1 cellular context compared by ENCODE assay signal in the genomic region with DNA sequence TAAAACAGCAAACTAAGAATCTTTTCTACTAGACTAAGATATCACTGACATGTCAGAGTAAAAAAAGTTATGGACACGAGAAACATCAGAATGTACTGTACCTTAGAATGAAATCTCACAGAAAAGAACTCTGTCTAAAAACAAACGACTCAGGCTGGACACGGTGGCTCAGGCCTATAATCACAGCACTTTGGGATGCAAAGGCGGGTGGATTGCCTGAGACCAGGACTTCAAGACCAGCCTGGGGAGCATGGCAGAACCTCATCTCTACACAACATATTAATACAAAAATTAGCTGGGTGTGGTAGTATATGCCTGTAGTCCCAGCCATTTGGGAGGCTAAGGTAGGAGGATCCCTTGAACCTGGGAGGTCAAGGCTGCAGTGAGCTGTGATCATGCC.
TF ChIP-seq lines count a peak whose summit lies in the region.

No MANE protein-coding gene starts in this region.

TF ChIP-seq in endothelial cell of umbilical vein, 7 proteins besides CTCF, POLR2A, EP300 and RAD21:
- TF ChIP-seq, protein P1, sequence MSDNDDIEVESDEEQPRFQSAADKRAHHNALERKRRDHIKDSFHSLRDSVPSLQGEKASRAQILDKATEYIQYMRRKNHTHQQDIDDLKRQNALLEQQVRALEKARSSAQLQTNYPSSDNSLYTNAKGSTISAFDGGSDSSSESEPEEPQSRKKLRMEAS (IDR thresholded peaks at IDR 0.05; ENCODE audit: insufficient read depth, insufficient read length): no peak
- TF ChIP-seq POLR2AphosphoS5 (IDR thresholded peaks at IDR 0.05; ENCODE audit: insufficient read depth, low read depth, low read length): no peak
- no peak for TF ChIP-seq EZH2 (IDR thresholded peaks at IDR 0.05; ENCODE audit: borderline replicate concordance, low read depth, low read length, severe bottlenecking)
- TF ChIP-seq MYC (IDR thresholded peaks at IDR 0.05; ENCODE audit: low read depth, low read length): no peak
- TF ChIP-seq FOS (IDR thresholded peaks at IDR 0.05; ENCODE audit: borderline replicate concordance, insufficient read depth, low read length): no peak
- TF ChIP-seq GATA2 (IDR thresholded peaks at IDR 0.05; ENCODE audit: insufficient read depth, insufficient read length, low read depth, low read length): no peak
- no peak for TF ChIP-seq JUN (IDR thresholded peaks at IDR 0.05; ENCODE audit: borderline replicate concordance, insufficient read depth, insufficient read length, low read depth)
